Comparison of ENCODE assay signal across 19 cellular contexts in the genomic region with DNA sequence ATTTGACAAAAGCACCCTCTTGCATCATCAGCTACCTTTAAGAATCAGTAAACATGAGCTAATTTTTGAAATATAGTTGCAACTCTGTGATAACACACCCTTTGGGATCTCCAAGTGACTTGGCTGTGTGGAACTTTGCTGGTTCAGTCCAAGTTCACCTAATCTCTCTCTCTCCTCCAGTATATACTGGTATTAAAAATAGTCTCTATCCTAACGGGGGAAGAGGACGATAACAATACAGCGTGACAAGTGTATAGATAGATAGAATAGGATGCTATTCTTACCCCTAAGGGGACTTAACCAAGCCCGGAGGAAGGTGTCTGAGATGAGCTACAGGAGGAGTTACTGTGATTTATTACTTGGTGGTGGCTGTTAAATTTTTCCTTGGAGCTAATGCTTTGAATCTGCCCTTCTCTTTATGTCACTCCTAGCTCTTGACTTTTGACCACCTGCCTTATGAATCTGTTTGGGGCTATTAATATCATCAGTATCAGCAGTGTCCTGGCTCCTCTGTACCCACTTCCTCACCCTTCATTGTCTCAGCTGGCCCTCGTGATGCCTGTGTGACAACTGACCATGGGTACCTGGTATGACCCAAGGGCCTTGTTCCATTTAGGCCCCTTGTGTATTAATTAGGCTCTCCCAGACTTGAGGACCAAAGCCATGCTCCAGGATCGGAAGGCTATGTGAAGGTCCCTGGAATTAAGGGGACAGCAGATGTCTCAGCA.
DNase-seq lines count a peak whose midpoint lies in the region; ATAC-seq, FAIRE-seq and TF ChIP-seq lines count a peak whose summit lies in the region.
"Had no signal": no experiment of that assay in that cellular context is flagged by ENCODE, and none has a peak within 500 bp of the region (broad histone marks: within the 10 kb centered on the region; RNA-seq: fewer than 3 reads in every experiment).

No MANE protein-coding gene starts in this region.

- no peaks in the 10 kb centered on the region for H3K79me2 ChIP-seq in HepG2 (ENCODE audit: insufficient read depth, low read length)

- H3K4me1 ChIP-seq in HepG2 (ENCODE audit: insufficient read depth, low read length), result no peaks in the 10 kb centered on the region
- H3K4me1 ChIP-seq in right lobe of liver, result no peaks in the 10 kb centered on the region
- H3K4me1 ChIP-seq in heart right ventricle, result peaks cover 5 to 88% (median 17%) of the 10 kb centered on the region in 9 donors
- peaks cover 0 to 41% of the 10 kb centered on the region in 2 donors for H3K4me1 ChIP-seq in right atrium auricular region

- TF ChIP-seq RAD21 in HepG2 (CRISPR knock-in tag; IDR thresholded peaks at IDR 0.05), result no peak

- no peak overlapping the region for H3K27ac Mint-ChIP-seq in chondrocyte (ENCODE audit: unreplicated experiment)
- H3K27ac Mint-ChIP-seq: CD14-positive monocyte; CD4-positive, alpha-beta memory T cell; GM23338 had no signal

- no peak for ATAC-seq in HepG2
- no peak for ATAC-seq in right lobe of liver
- ATAC-seq in heart right ventricle, result peak; percentile 68 to 93 (median 88)
- ATAC-seq in HG02852 (IDR thresholded peaks at IDR 0.05; ENCODE audit: unreplicated experiment), result no peak
- ATAC-seq: GM23338 had no signal

- no TSS peak for BruUV-seq in HepG2 (replicated peaks; lab: Mats Ljungman, UMichigan)

- intact Hi-C loops in HepG2 (cut with micrococcal nuclease; ENCODE audit: unreplicated experiment), result no loop called here
- intact Hi-C loops in right lobe of liver (cut with DNase I), result no loop called here
- intact Hi-C loops in heart right ventricle (cut with DNase I), result loop anchor here in 5 of 10 donors (1.0 to 10.0 kb wide), 4 partner anchors 41 to 69 kb away; no protein-coding TSS in a partner anchor

- H3K9me3 Mint-ChIP-seq in chondrocyte (ENCODE audit: low read depth), result no peaks in the 10 kb centered on the region
- H3K9me3 Mint-ChIP-seq: GM23338 had no signal

- POLR2A ChIA-PET in HepG2 (lab: Yijun Ruan, JAX), result no interaction called here

- peaks cover 16% of the 10 kb centered on the region for H3K27me3 Mint-ChIP-seq in chondrocyte (ENCODE audit: low read depth)

- no peaks in the 10 kb centered on the region for H4K20me1 ChIP-seq in HepG2 (ENCODE audit: insufficient read depth, low read length)

- no peak overlapping the region for H3K27ac ChIP-seq in HepG2 (ENCODE audit: extremely low read length, insufficient read depth, low read length)
- no peak overlapping the region for H3K27ac ChIP-seq in right lobe of liver
- peak overlapping the region; percentile 70 to 93 (median 84) for H3K27ac ChIP-seq in heart right ventricle
- peak overlapping the region; percentile 80 to 85 for H3K27ac ChIP-seq in right atrium auricular region

- H3K4me3 ChIP-seq in HepG2 (replicated peaks in 1 of 3; ENCODE audit: insufficient read depth in 1 of 3, low read depth in 2 of 3, low read length in 3 of 3), result no peak overlapping the region
- no peak overlapping the region for H3K4me3 ChIP-seq in right lobe of liver
- no peak overlapping the region for H3K4me3 ChIP-seq in heart right ventricle
- no peak overlapping the region for H3K4me3 ChIP-seq in right atrium auricular region
- H3K4me3 ChIP-seq: GM23338 had no signal

- H3K36me3 Mint-ChIP-seq in chondrocyte (ENCODE audit: low read depth), result no peaks in the 10 kb centered on the region
- H3K36me3 Mint-ChIP-seq: CD14-positive monocyte; CD4-positive, alpha-beta memory T cell had no signal

- TF ChIP-seq EP300 in HepG2 (IDR thresholded peaks at IDR 0.05; ENCODE audit: low read depth in 2 of 2, low read length in 2 of 2), result no peak
- TF ChIP-seq EP300 in HepG2 (CRISPR knock-in tag; IDR thresholded peaks at IDR 0.05; ENCODE audit: borderline replicate concordance), result no peak

- no peak for TF ChIP-seq POLR2A in HepG2 (IDR thresholded peaks at IDR 0.05; ENCODE audit: insufficient read depth in 1 of 2, low read depth in 2 of 2, low read length in 2 of 2)
- no peak for TF ChIP-seq POLR2A in right lobe of liver (IDR thresholded peaks at IDR 0.05)

- no peak overlapping the region for H3K9ac ChIP-seq in HepG2 (ENCODE audit: insufficient read depth, low read depth, low read length)

- H2AFZ ChIP-seq in HepG2 (ENCODE audit: low read length), result no peak overlapping the region
- H2AFZ ChIP-seq: GM23338 had no signal

- TF ChIP-seq CTCF in HepG2 (CRISPR knock-in tag; IDR thresholded peaks at IDR 0.05), result no peak
- TF ChIP-seq CTCF in right lobe of liver (IDR thresholded peaks at IDR 0.05), result no peak
- no peak for TF ChIP-seq CTCF in heart right ventricle (IDR thresholded peaks at IDR 0.05)
- no peak for TF ChIP-seq CTCF in right atrium auricular region (IDR thresholded peaks at IDR 0.05)
- no peak for TF ChIP-seq CTCF in chondrocyte (IDR thresholded peaks at IDR 0.05)

- in situ Hi-C loops in HepG2 (cut with HindIII; ENCODE audit: extremely low pct_ligation_motif_present, low pct_unique_long_range_greater_than_20kb), result no loop called here

- no peak for FAIRE-seq in HepG2 (lab: Jason Lieb, UNC)
- FAIRE-seq: A204.1, GM12892, GM18507, H54 had no signal

- no peaks in the 10 kb centered on the region for H3K36me3 ChIP-seq in HepG2 (replicated peaks in 1 of 2; ENCODE audit: control insufficient read depth in 1 of 2, insufficient read depth in 2 of 2, low read length in 2 of 2)
- H3K36me3 ChIP-seq in right lobe of liver, result no peaks in the 10 kb centered on the region
- H3K36me3 ChIP-seq in heart right ventricle, result no peaks in the 10 kb centered on the region
- no peaks in the 10 kb centered on the region for H3K36me3 ChIP-seq in right atrium auricular region

- H3K4me1 Mint-ChIP-seq in chondrocyte (ENCODE audit: low read depth), result no peaks in the 10 kb centered on the region
- H3K4me1 Mint-ChIP-seq: CD14-positive monocyte; CD4-positive, alpha-beta memory T cell had no signal

- H3K27me3 ChIP-seq in HepG2 (ENCODE audit: control insufficient read depth in 1 of 2, insufficient read depth in 2 of 2, low read length in 2 of 2) (no peaks in the 10 kb centered on the region), right lobe of liver (no peaks in the 10 kb centered on the region), heart right ventricle (no peaks in the 10 kb centered on the region), right atrium auricular region (no peaks in the 10 kb centered on the region)

- H3K4me2 ChIP-seq in HepG2 (ENCODE audit: low read depth, low read length), result no peak overlapping the region
- H3K4me2 ChIP-seq: GM23338 had no signal

- WGBS in HepG2 (ENCODE audit: low lambda C conversion rate), result 0% methylated on average over 5 of the region's 6 CpGs
- WGBS in right lobe of liver (ENCODE audit: insufficient coverage, low coverage, low lambda C conversion rate, missing lambda C conversion rate), result 64% methylated on average over 6 of the region's 6 CpGs
- 50% methylated on average over 6 of the region's 6 CpGs for WGBS in heart right ventricle, 2 donors

- H3K4me3 Mint-ChIP-seq in chondrocyte (ENCODE audit: unreplicated experiment), result no peak overlapping the region
- H3K4me3 Mint-ChIP-seq: CD4-positive, alpha-beta memory T cell; GM23338 had no signal

- H3K9me3 ChIP-seq in HepG2 (ENCODE audit: low read length) (no peaks in the 10 kb centered on the region), right lobe of liver (no peaks in the 10 kb centered on the region), heart right ventricle (no peaks in the 10 kb centered on the region), right atrium auricular region (no peaks in the 10 kb centered on the region)

- CTCF ChIA-PET in HepG2 (lab: Yijun Ruan, JAX; ENCODE audit: low intra/inter-chr PET ratio, low total read pairs), result no interaction called here

- DNase-seq in HepG2 (ENCODE audit: low spot score) (no peak), right lobe of liver (no peak), heart right ventricle (peak in 1 of 2 donors; percentile 29), right atrium auricular region (ENCODE audit: low spot score) (no peak), LoVo (ENCODE audit: low spot score) (no peak), chondrocyte (ENCODE audit: low spot score) (no peak)
- DNase-seq: ACHN; CD4-positive, alpha-beta memory T cell; DMS153; DMS79; GDM1; HCEC 1CT had no signal

TF ChIP-seq in HepG2, 621 proteins besides CTCF, POLR2A, EP300 and RAD21:
- TF ChIP-seq ZNF326 (CRISPR knock-in tag; IDR thresholded peaks at IDR 0.05; ENCODE audit: borderline replicate concordance), result no peak
- no peak for TF ChIP-seq TBL1XR1 (IDR thresholded peaks at IDR 0.05; ENCODE audit: borderline replicate concordance, low read length, partially characterized antibody)
- no peak for TF ChIP-seq RNF2 (conservative IDR thresholded peaks at IDR 0.05; ENCODE audit: low read depth)
- TF ChIP-seq ARNTL (CRISPR knock-in tag; IDR thresholded peaks at IDR 0.05), result no peak
- no peak for TF ChIP-seq DNMT3B (CRISPR knock-in tag; conservative IDR thresholded peaks at IDR 0.05)
- TF ChIP-seq CEBPB (IDR thresholded peaks at IDR 0.05; ENCODE audit: borderline replicate concordance, low read depth, low read length), result 0 out of 2 replicates have a peak, but pooled peaks have one; percentile 3

Comparison
In these comparisons a context has a peak if more than half of its experiments do, and no peak if none do; other contexts are left out.
1. ATAC-seq: peak in heart right ventricle (8 of 8); none in HepG2 (single experiment), right lobe of liver (0 of 4) and HG02852 (single experiment).
2. H3K27ac ChIP-seq: peak in heart right ventricle (10 of 10) and right atrium auricular region (2 of 2); none in HepG2 (single experiment) and right lobe of liver (0 of 3).